ENCODE assay signal across 9 cellular contexts in genomic region chr14:61511558-61511924, GRCh38.
A peak's percentile ranks its signal among the peaks of the same experiment; 100 is the strongest.
DNase-seq lines count a peak whose midpoint lies in the region; ATAC-seq, FAIRE-seq and TF ChIP-seq lines count a peak whose summit lies in the region.
"Had no signal": no experiment of that assay in that cellular context is flagged by ENCODE, and none has a peak within 500 bp of the region (broad histone marks: within the 10 kb centered on the region; RNA-seq: fewer than 3 reads in every experiment).

No MANE protein-coding gene starts in this region.

- no peaks in the 10 kb centered on the region for H3K9me3 ChIP-seq in kidney (ENCODE audit: control insufficient read depth in 1 of 2, low read length in 2 of 2)
- H3K9me3 ChIP-seq: neutrophil had no signal

- H3K4me3 ChIP-seq in kidney (ENCODE audit: low read length in 2 of 2) = no peak overlapping the region

- H3K27ac Mint-ChIP-seq in IgD-negative memory B cell = peak overlapping the region in 2 of 3 donors; percentile 38 to 59

- no peak for TF ChIP-seq CTCF in kidney (IDR thresholded peaks at IDR 0.05; ENCODE audit: borderline replicate concordance, extremely low read depth, insufficient read depth)

- FAIRE-seq in kidney (lab: Jason Lieb, UNC) = no peak

- intact Hi-C loops in kidney (cut with DNase I) = no loop called here

- no peaks in the 10 kb centered on the region for H3K36me3 Mint-ChIP-seq in IgD-negative memory B cell

- no peaks in the 10 kb centered on the region for H3K27me3 Mint-ChIP-seq in IgD-negative memory B cell

- peaks cover 26 to 43% (median 31%) of the 10 kb centered on the region in 3 donors for H3K4me1 Mint-ChIP-seq in IgD-negative memory B cell

- H3K9me3 Mint-ChIP-seq in IgD-negative memory B cell = peaks cover 0 to 3% (median 0%) of the 10 kb centered on the region in 3 donors

- H3K4me1 ChIP-seq in kidney (ENCODE audit: control insufficient read depth in 1 of 2, insufficient read depth in 1 of 2, low read depth in 1 of 2, low read length in 2 of 2) = peaks cover 11 to 40% of the 10 kb centered on the region in 2 donors

- peak overlapping the region in 1 of 2 donors; percentile 3 for H3K9ac ChIP-seq in kidney (ENCODE audit: low read length in 2 of 2)

- no peaks in the 10 kb centered on the region for H3K36me3 ChIP-seq in kidney (ENCODE audit: control insufficient read depth in 1 of 2, insufficient read depth in 2 of 2, low read length in 2 of 2)
- H3K36me3 ChIP-seq: neutrophil had no signal

- ATAC-seq in HG03565 (IDR thresholded peaks at IDR 0.05; ENCODE audit: unreplicated experiment) (no peak), HG03139 (IDR thresholded peaks at IDR 0.05; ENCODE audit: unreplicated experiment) (no peak)

- H3K4me3 Mint-ChIP-seq in IgD-negative memory B cell = no peak overlapping the region

- DNase-seq in activated T-cell treated with anti-CD3 and anti-CD28 coated beads, Interleukin-2, amount 50 U/mL, for 48 hours = peak; percentile 77 to 80
- DNase-seq in kidney (no peak), middle frontal gyrus (ENCODE audit: extremely low spot score, low spot score) (no peak), GOT3 (lab: John Stamatoyannopoulos, UW) (no peak)
- peak; percentile 51 to 69 (median 68) for DNase-seq in stimulated activated CD4-positive, alpha-beta T cell treated with anti-CD3 and anti-CD28 coated beads, TNF-alpha, amount 100 ng/mL, for 24 hours (ENCODE audit: low read depth in 3 of 3)

- peak overlapping the region; percentile 59 to 67 for H3K27ac ChIP-seq in kidney (ENCODE audit: low read depth in 2 of 2, low read length in 2 of 2)
- H3K27ac ChIP-seq: neutrophil had no signal

Comparison
In these comparisons a context has a peak if more than half of its experiments do, and no peak if none do; other contexts are left out.
1. DNase-seq: peak in activated T-cell treated with anti-CD3 and anti-CD28 coated beads, Interleukin-2, amount 50 U/mL, for 48 hours (2 of 2) and stimulated activated CD4-positive, alpha-beta T cell treated with anti-CD3 and anti-CD28 coated beads, TNF-alpha, amount 100 ng/mL, for 24 hours (3 of 3); none in kidney (single experiment), middle frontal gyrus (single experiment) and GOT3 (single experiment).